Comparison of ENCODE assay signal across 8 cellular contexts in genomic region chr10:116741391-116742351, GRCh38. TPM values are rescaled to one million over a fixed set of nuclear protein-coding genes. Genes with fewer than 3 reads are reported as not detected.
DNase-seq lines count a peak whose midpoint lies in the region; ATAC-seq and TF ChIP-seq lines count a peak whose summit lies in the region.

No MANE protein-coding gene starts in this region.

- no peak overlapping the region for H3K27ac Mint-ChIP-seq in immature natural killer cell

- no peak for TF ChIP-seq CTCF in mucosa of descending colon (IDR thresholded peaks at IDR 0.05)

- H3K9me3 Mint-ChIP-seq in immature natural killer cell, result peaks cover 0 to 8% (median 0%) of the 10 kb centered on the region in 6 donors

- H3K27me3 Mint-ChIP-seq in immature natural killer cell (ENCODE audit: low read depth in 3 of 3), result peaks cover 13 to 21% (median 21%) of the 10 kb centered on the region in 3 donors

- peaks cover 0 to 2% of the 10 kb centered on the region in 2 donors for H3K4me1 Mint-ChIP-seq in immature natural killer cell

- H3K4me3 ChIP-seq in HUES6 (ENCODE audit: low read depth, low read length), result peak overlapping the region; percentile 77
- peak overlapping the region; percentile 55 to 56 for H3K4me3 ChIP-seq in duodenal mucosa (ENCODE audit: low read depth in 1 of 2, low read length in 2 of 2)
- H3K4me3 ChIP-seq in mucosa of descending colon, result peak overlapping the region; percentile 32

- H3K36me3 Mint-ChIP-seq in immature natural killer cell, result no peaks in the 10 kb centered on the region

- H3K36me3 ChIP-seq in HUES6 (ENCODE audit: control insufficient read depth, insufficient read depth, low read length) (no peaks in the 10 kb centered on the region), duodenal mucosa (ENCODE audit: control insufficient read depth in 1 of 2, insufficient read depth in 2 of 2, low read length in 2 of 2) (no peaks in the 10 kb centered on the region), mucosa of descending colon (ENCODE audit: low read depth) (no peaks in the 10 kb centered on the region)

- peak overlapping the region; percentile 25 for H3K9ac ChIP-seq in HUES6 (ENCODE audit: low read length)
- H3K9ac ChIP-seq in duodenal mucosa (ENCODE audit: low read depth in 1 of 2, low read length in 2 of 2), result no peak overlapping the region

- peak overlapping the region in 2 of 5 donors; percentile 9 to 58 for H3K4me3 Mint-ChIP-seq in immature natural killer cell

- H3K4me1 ChIP-seq in HUES6 (ENCODE audit: control insufficient read depth, insufficient read depth, low read length) (peaks cover 4% of the 10 kb centered on the region), duodenal mucosa (ENCODE audit: control insufficient read depth in 1 of 2, insufficient read depth in 2 of 2, low read length in 2 of 2) (peaks cover 4 to 8% of the 10 kb centered on the region in 2 donors), mucosa of descending colon (ENCODE audit: low read depth) (peaks cover 9% of the 10 kb centered on the region)

- H3K9me3 ChIP-seq in HUES6 (ENCODE audit: control insufficient read depth, insufficient read depth, low read depth, low read length) (no peaks in the 10 kb centered on the region), duodenal mucosa (ENCODE audit: control insufficient read depth in 1 of 2, low read length in 2 of 2) (no peaks in the 10 kb centered on the region), mucosa of descending colon (no peaks in the 10 kb centered on the region)

- H3K27me3 ChIP-seq in HUES6 (ENCODE audit: control insufficient read depth, insufficient read depth, low read length), result peaks cover 78% of the 10 kb centered on the region
- peaks cover 26 to 30% of the 10 kb centered on the region in 2 donors for H3K27me3 ChIP-seq in duodenal mucosa (ENCODE audit: control insufficient read depth in 1 of 2, insufficient read depth in 2 of 2, low read length in 2 of 2)

- DNase-seq in 8988T, result peak; percentile 49
- DNase-seq in mucosa of descending colon, result peak in 2 of 3 donors; percentile 32 to 46
- no peak for DNase-seq in mucosa of gallbladder (ENCODE audit: low spot score)
- no peak for DNase-seq in immature natural killer cell

- ATAC-seq in GM19035 (IDR thresholded peaks at IDR 0.05; ENCODE audit: unreplicated experiment) (peak; percentile 19), mucosa of descending colon (peak; percentile 1), HG03039 (IDR thresholded peaks at IDR 0.05; ENCODE audit: unreplicated experiment) (no peak)

- no peak overlapping the region for H3K27ac ChIP-seq in HUES6 (ENCODE audit: low read depth, low read length)
- H3K27ac ChIP-seq in duodenal mucosa (ENCODE audit: low read depth, low read length), result peak overlapping the region; percentile 20

- intact Hi-C loops in mucosa of descending colon (cut with DNase I, micrococcal nuclease), result no loop called here

RNA-seq across cellular contexts. Expression of gene HSPA12A, which starts 0.7 kb away (rescaled TPM):
- total RNA-seq in mucosa of descending colon, result 10 to 100 TPM in 1 of 3 donors, 1 to 10 TPM in 2; 7.7 to 20.6 (median 8.8) TPM
- 16.5 TPM for total RNA-seq in mucosa of gallbladder
- under 1 TPM in 1 of 3 donors, not detected in 2; 0.04 TPM for polyA plus RNA-seq in immature natural killer cell

Comparison
In these comparisons a context has a peak if more than half of its experiments do, and no peak if none do; other contexts are left out.
1. DNase-seq: peak in 8988T (single experiment) and mucosa of descending colon (2 of 3); none in mucosa of gallbladder (single experiment) and immature natural killer cell (0 of 3).
2. Peak in every context shown above with its lines, with median percentiles within 50 percentile points of each other: H3K4me3 ChIP-seq.